37 cellular contexts compared by ENCODE assay signal in genomic region chr16:82967424-82967823, GRCh38.
"Had no signal": no experiment of that assay in that cellular context is flagged by ENCODE, and none has a peak within 500 bp of the region (broad histone marks: within the 10 kb centered on the region; RNA-seq: fewer than 3 reads in every experiment).

No MANE protein-coding gene starts in this region.

- H3K27ac Mint-ChIP-seq: activated naive CD4-positive, alpha-beta T cell treated with anti-CD3 and anti-CD28 coated beads for 36 hours; activated naive CD4-positive, alpha-beta T cell treated with anti-CD3 and anti-CD28 coated beads, Interleukin-2, amount 10 ng/mL, durations not matched to agents 7 days and 5 days; activated naive CD4-positive, alpha-beta T cell treated with anti-CD3 and anti-CD28 coated beads, Interleukin-2, amount 50 U/mL, for 24 hours; activated naive CD4-positive, alpha-beta T cell treated with anti-CD3 and anti-CD28 coated beads, Interleukin-2, amount 50 U/mL, for 72 hours; activated naive CD8-positive, alpha-beta T cell; activated naive CD8-positive, alpha-beta T cell treated with anti-CD3 and anti-CD28 coated beads for 36 hours; activated naive CD8-positive, alpha-beta T cell treated with anti-CD3 and anti-CD28 coated beads, Interleukin-2, amount 10 ng/mL, durations not matched to agents 7 days and 5 days; activated naive CD8-positive, alpha-beta T cell treated with anti-CD3 and anti-CD28 coated beads, Interleukin-2, amount 50 U/mL, for 24 hours; activated T-cell treated with anti-CD3 and anti-CD28 coated beads, Interleukin-2, amount 50 U/mL, for 24 hours; activated T-cell treated with anti-CD3 and anti-CD28 coated beads, Interleukin-2, amount 50 U/mL, for 72 hours; activated T-helper 1 cell treated with anti-CD3 and anti-CD28 coated beads, Interleukin-12 subunit alpha, Interleukin-12 subunit beta, Interleukin-2, Interleukin-4 antibody, amounts not matched to agents 30 ng/mL and 10 ng/mL and 1 ng/mL, durations not matched to agents 14 hours and 24 hours and 36 hours; activated T-helper 17 cell treated with anti-CD3 and anti-CD28 coated beads, Interleukin-2, amount 50 U/mL, for 72 hours; activated T-helper 2 cell treated with anti-CD3 and anti-CD28 coated beads, Interferon-gamma antibody, Interleukin-2, Interleukin-4, amounts not matched to agents 10 μg/mL and 5 μg/mL and 100 μg/mL, durations not matched to agents 14 hours and 24 hours and 36 hours; brain had no signal

- H3K36me3 ChIP-seq: adrenal gland, ascending aorta, brain microvascular endothelial cell, breast epithelium, cardiac muscle cell had no signal

- H3K4me1 ChIP-seq: adrenal gland, body of pancreas, breast epithelium had no signal

- ATAC-seq: activated naive CD4-positive, alpha-beta T cell treated with anti-CD3 and anti-CD28 coated beads, Interleukin-2, amount 50 U/mL, for 72 hours; activated naive CD8-positive, alpha-beta T cell treated with anti-CD3 and anti-CD28 coated beads, Interleukin-2, amount 50 U/mL, for 24 hours; activated T-cell treated with anti-CD3 and anti-CD28 coated beads, Interleukin-2, amount 50 U/mL, for 4 hours; activated T-cell treated with anti-CD3 and anti-CD28 coated beads, Interleukin-2, amount 50 U/mL, for 72 hours; activated T-helper 17 cell treated with anti-CD3 and anti-CD28 coated beads, Interleukin-2, amount 50 U/mL, for 72 hours; body of pancreas had no signal

- DNase-seq: activated effector memory CD4-positive, alpha-beta T cell treated with anti-CD3 and anti-CD28 coated beads, Interleukin-2, amount 50 U/mL, for 16 hours; activated effector memory CD4-positive, alpha-beta T cell treated with Interleukin-2 at 50 U/mL for 16 hours; activated gamma-delta T cell; activated gamma-delta T cell treated with Interleukin-2 at 50 U/mL for 16 hours; activated naive CD4-positive, alpha-beta T cell; activated naive CD4-positive, alpha-beta T cell treated with anti-CD3 and anti-CD28 coated beads for 36 hours; activated naive CD4-positive, alpha-beta T cell treated with anti-CD3 and anti-CD28 coated beads, Interleukin-2, amount 10 ng/mL, durations not matched to agents 7 days and 5 days; activated naive CD4-positive, alpha-beta T cell treated with anti-CD3 and anti-CD28 coated beads, Interleukin-2, amount 50 U/mL, for 16 hours; activated naive CD4-positive, alpha-beta T cell treated with Interleukin-2 at 50 U/mL for 16 hours; activated naive CD8-positive, alpha-beta T cell treated with anti-CD3 and anti-CD28 coated beads for 36 hours; activated naive CD8-positive, alpha-beta T cell treated with anti-CD3 and anti-CD28 coated beads, Interleukin-2, amount 10 ng/mL, durations not matched to agents 7 days and 5 days; activated naive CD8-positive, alpha-beta T cell treated with anti-CD3 and anti-CD28 coated beads, Interleukin-2, amount 50 U/mL, for 24 hours; activated T-cell treated with anti-CD3 and anti-CD28 coated beads, Interleukin-2, amount 50 U/mL, for 24 hours; activated T-cell treated with anti-CD3 and anti-CD28 coated beads, Interleukin-2, amount 50 U/mL, for 4 hours; activated T-cell treated with anti-CD3 and anti-CD28 coated beads, Interleukin-2, amount 50 U/mL, for 48 hours; activated T-cell treated with anti-CD3 and anti-CD28 coated beads, Interleukin-2, amount 50 U/mL, for 72 hours; adrenal gland; amniotic stem cell; amygdala; anterior cingulate cortex; aorta; body of pancreas; brain microvascular endothelial cell; caudate nucleus; central memory CD4-positive, alpha-beta T cell; cerebellar nuclear complex had no signal

- H3K4me3 Mint-ChIP-seq: activated naive CD4-positive, alpha-beta T cell treated with anti-CD3 and anti-CD28 coated beads for 36 hours; activated naive CD4-positive, alpha-beta T cell treated with anti-CD3 and anti-CD28 coated beads, Interleukin-2, amount 10 ng/mL, durations not matched to agents 7 days and 5 days; activated naive CD4-positive, alpha-beta T cell treated with anti-CD3 and anti-CD28 coated beads, Interleukin-2, amount 50 U/mL, for 24 hours; activated naive CD8-positive, alpha-beta T cell; activated naive CD8-positive, alpha-beta T cell treated with anti-CD3 and anti-CD28 coated beads for 36 hours; activated naive CD8-positive, alpha-beta T cell treated with anti-CD3 and anti-CD28 coated beads, Interleukin-2, amount 10 ng/mL, durations not matched to agents 7 days and 5 days; activated naive CD8-positive, alpha-beta T cell treated with anti-CD3 and anti-CD28 coated beads, Interleukin-2, amount 50 U/mL, for 24 hours; activated T-cell treated with anti-CD3 and anti-CD28 coated beads, Interleukin-2, amount 50 U/mL, for 24 hours; activated T-cell treated with anti-CD3 and anti-CD28 coated beads, Interleukin-2, amount 50 U/mL, for 4 hours; activated T-cell treated with anti-CD3 and anti-CD28 coated beads, Interleukin-2, amount 50 U/mL, for 72 hours; activated T-helper 1 cell treated with anti-CD3 and anti-CD28 coated beads, Interleukin-12 subunit alpha, Interleukin-12 subunit beta, Interleukin-2, Interleukin-4 antibody, amounts not matched to agents 30 ng/mL and 10 ng/mL and 1 ng/mL, durations not matched to agents 14 hours and 24 hours and 36 hours; activated T-helper 17 cell treated with anti-CD3 and anti-CD28 coated beads, Interleukin-2, amount 50 U/mL, for 72 hours; brain; central memory CD8-positive, alpha-beta T cell had no signal

- H3K27me3 ChIP-seq: adrenal gland, ascending aorta, body of pancreas, brain microvascular endothelial cell, breast epithelium, cardiac muscle cell had no signal

- H3K27ac ChIP-seq: adrenal gland, ascending aorta, body of pancreas, brain microvascular endothelial cell, breast epithelium, cardiac muscle cell had no signal

- H3K4me1 Mint-ChIP-seq: activated naive CD4-positive, alpha-beta T cell treated with anti-CD3 and anti-CD28 coated beads, Interleukin-2, amount 10 ng/mL, durations not matched to agents 7 days and 5 days; activated naive CD4-positive, alpha-beta T cell treated with anti-CD3 and anti-CD28 coated beads, Interleukin-2, amount 50 U/mL, for 24 hours; activated naive CD8-positive, alpha-beta T cell treated with anti-CD3 and anti-CD28 coated beads for 36 hours; activated naive CD8-positive, alpha-beta T cell treated with anti-CD3 and anti-CD28 coated beads, Interleukin-2, amount 10 ng/mL, durations not matched to agents 7 days and 5 days; activated naive CD8-positive, alpha-beta T cell treated with anti-CD3 and anti-CD28 coated beads, Interleukin-2, amount 50 U/mL, for 24 hours; activated T-helper 17 cell treated with anti-CD3 and anti-CD28 coated beads, Interleukin-2, amount 50 U/mL, for 72 hours; central memory CD8-positive, alpha-beta T cell had no signal

- H3K9me3 ChIP-seq: adrenal gland, ascending aorta, body of pancreas had no signal

- H3K36me3 Mint-ChIP-seq: activated naive CD4-positive, alpha-beta T cell treated with anti-CD3 and anti-CD28 coated beads, Interleukin-2, amount 10 ng/mL, durations not matched to agents 7 days and 5 days; activated naive CD4-positive, alpha-beta T cell treated with anti-CD3 and anti-CD28 coated beads, Interleukin-2, amount 50 U/mL, for 24 hours; activated naive CD4-positive, alpha-beta T cell treated with anti-CD3 and anti-CD28 coated beads, Interleukin-2, amount 50 U/mL, for 72 hours; activated naive CD8-positive, alpha-beta T cell; activated naive CD8-positive, alpha-beta T cell treated with anti-CD3 and anti-CD28 coated beads for 36 hours; activated naive CD8-positive, alpha-beta T cell treated with anti-CD3 and anti-CD28 coated beads, Interleukin-2, amount 10 ng/mL, durations not matched to agents 7 days and 5 days; brain had no signal

- H3K27me3 Mint-ChIP-seq: activated naive CD8-positive, alpha-beta T cell; activated naive CD8-positive, alpha-beta T cell treated with anti-CD3 and anti-CD28 coated beads for 36 hours; activated naive CD8-positive, alpha-beta T cell treated with anti-CD3 and anti-CD28 coated beads, Interleukin-2, amount 10 ng/mL, durations not matched to agents 7 days and 5 days; activated naive CD8-positive, alpha-beta T cell treated with anti-CD3 and anti-CD28 coated beads, Interleukin-2, amount 50 U/mL, for 24 hours; activated T-cell treated with anti-CD3 and anti-CD28 coated beads, Interleukin-2, amount 50 U/mL, for 24 hours; brain had no signal

- H3K9me3 Mint-ChIP-seq: activated naive CD8-positive, alpha-beta T cell treated with anti-CD3 and anti-CD28 coated beads for 36 hours; activated naive CD8-positive, alpha-beta T cell treated with anti-CD3 and anti-CD28 coated beads, Interleukin-2, amount 10 ng/mL, durations not matched to agents 7 days and 5 days; activated T-cell treated with anti-CD3 and anti-CD28 coated beads, Interleukin-2, amount 50 U/mL, for 24 hours; activated T-helper 17 cell treated with anti-CD3 and anti-CD28 coated beads, Interleukin-2, amount 50 U/mL, for 72 hours; central memory CD8-positive, alpha-beta T cell had no signal

- H3K4me3 ChIP-seq: adrenal gland, ascending aorta, body of pancreas, breast epithelium, cardiac muscle cell had no signal
